ENCODE assay signal across 8 cellular contexts in genomic region chr14:54440037-54440436, GRCh38. TPM values are rescaled to one million over a fixed set of nuclear protein-coding genes. Genes with fewer than 3 reads are reported as not detected.
DNase-seq lines count a peak whose midpoint lies in the region; ATAC-seq and TF ChIP-seq lines count a peak whose summit lies in the region.

No MANE protein-coding gene starts in this region.

- peaks cover 18% of the 10 kb centered on the region for H3K4me1 ChIP-seq in CD8-positive, alpha-beta T cell (ENCODE audit: insufficient read depth, low read length)
- H3K4me1 ChIP-seq in OCI-LY3 (ENCODE audit: low read length) (peaks cover 36% of the 10 kb centered on the region), neural progenitor cell (peaks cover 42% of the 10 kb centered on the region)

- H2AFZ ChIP-seq in OCI-LY3 (ENCODE audit: low read depth, low read length) (no peak overlapping the region), neural progenitor cell (replicated peaks) (no peak overlapping the region)

- CTCF ChIA-PET in CD8-positive, alpha-beta T cell (lab: Charles Lee) = interaction anchor here (0.7 to 2.6 kb wide), 4 partner anchors 30 to 77 kb away, joined by 3 to 9 read pairs (median 4); partner anchors contain the start of gene CDKN3

- H3K9ac ChIP-seq in OCI-LY3 (ENCODE audit: low read length) (peak overlapping the region; percentile 92), neural progenitor cell (peak overlapping the region; percentile 71)

- no peak overlapping the region for H3K27ac ChIP-seq in CD8-positive, alpha-beta T cell (ENCODE audit: low read depth, low read length)
- H3K27ac ChIP-seq in OCI-LY3 (ENCODE audit: low read length) (no peak overlapping the region), neural progenitor cell (peak overlapping the region; percentile 97)

- peaks cover 41% of the 10 kb centered on the region for H4K20me1 ChIP-seq in OCI-LY3 (ENCODE audit: insufficient read depth, low read length)
- H4K20me1 ChIP-seq in neural progenitor cell (ENCODE audit: low read depth) = peaks cover 12% of the 10 kb centered on the region

- POLR2A ChIA-PET in CD8-positive, alpha-beta T cell (lab: Charles Lee) = interaction anchor here (1.3 to 1.5 kb wide), 2 partner anchors 16 to 43 kb away, joined by 3 read pairs; partner anchors contain the start of gene CDKN3

- H3K9me3 ChIP-seq in CD8-positive, alpha-beta T cell (ENCODE audit: low read length) = no peaks in the 10 kb centered on the region
- H3K9me3 ChIP-seq in OCI-LY3 (ENCODE audit: insufficient read depth, low read length) = no peaks in the 10 kb centered on the region
- H3K9me3 ChIP-seq in neural progenitor cell (ENCODE audit: low read depth) = no peaks in the 10 kb centered on the region

- peak overlapping the region; percentile 93 for H3K4me3 Mint-ChIP-seq in CD8-positive, alpha-beta T cell
- H3K4me3 Mint-ChIP-seq in effector memory CD8-positive, alpha-beta T cell = peak overlapping the region; percentile 85 to 93
- peak overlapping the region; percentile 94 for H3K4me3 Mint-ChIP-seq in neural progenitor cell

- peak overlapping the region; percentile 45 for H3K4me3 ChIP-seq in CD8-positive, alpha-beta T cell (ENCODE audit: low read depth, low read length)
- H3K4me3 ChIP-seq in OCI-LY3 (ENCODE audit: low read length) (peak overlapping the region; percentile 96), neural progenitor cell (peak overlapping the region; percentile 91)

- no peak for TF ChIP-seq CTCF in CD8-positive, alpha-beta T cell (IDR thresholded peaks at IDR 0.05)
- no peak for TF ChIP-seq CTCF in OCI-LY3 (IDR thresholded peaks at IDR 0.05; ENCODE audit: low read depth, low read length)
- TF ChIP-seq CTCF in neural progenitor cell (IDR thresholded peaks at IDR 0.05) = no peak

- no peaks in the 10 kb centered on the region for H3K36me3 ChIP-seq in CD8-positive, alpha-beta T cell (ENCODE audit: insufficient read depth, low read length)
- H3K36me3 ChIP-seq in OCI-LY3 (replicated peaks; ENCODE audit: low read depth, low read length) = peaks cover 22% of the 10 kb centered on the region
- no peaks in the 10 kb centered on the region for H3K36me3 ChIP-seq in neural progenitor cell

- H3F3A ChIP-seq in neural progenitor cell (ENCODE audit: low read depth) = peaks cover 31% of the 10 kb centered on the region

- DNase-seq in CD8-positive, alpha-beta T cell = no peak
- no peak for DNase-seq in effector memory CD8-positive, alpha-beta T cell
- DNase-seq in neural progenitor cell (ENCODE audit: low spot score) (no peak), COLO829 (ENCODE audit: low spot score) (no peak), NCI-H146 (lab: John Stamatoyannopoulos, UW) (no peak), HCEC 1CT (no peak), AG08395 (ENCODE audit: low spot score) (no peak)

- intact Hi-C loops in CD8-positive, alpha-beta T cell (cut with DNase I, micrococcal nuclease) = loop anchor here (2.0 to 5.0 kb wide), 3 partner anchors 462 to 587 kb away; partner anchors contain the start of genes GCH1 (in 2 of the 2), SOCS4 (in 1 of the 2) and WDHD1 (in 1 of the 2)

- peaks cover 18% of the 10 kb centered on the region for H3K36me3 Mint-ChIP-seq in CD8-positive, alpha-beta T cell
- peaks cover 15% of the 10 kb centered on the region for H3K36me3 Mint-ChIP-seq in effector memory CD8-positive, alpha-beta T cell (ENCODE audit: insufficient read depth)
- H3K36me3 Mint-ChIP-seq in neural progenitor cell = peaks cover 12% of the 10 kb centered on the region

- peak overlapping the region; percentile 90 for H3K27ac Mint-ChIP-seq in CD8-positive, alpha-beta T cell
- H3K27ac Mint-ChIP-seq in effector memory CD8-positive, alpha-beta T cell = peak overlapping the region; percentile 88 to 97
- H3K27ac Mint-ChIP-seq in neural progenitor cell = peak overlapping the region; percentile 98

- H3K27me3 Mint-ChIP-seq in CD8-positive, alpha-beta T cell (ENCODE audit: low read depth) = no peaks in the 10 kb centered on the region
- H3K27me3 Mint-ChIP-seq in effector memory CD8-positive, alpha-beta T cell = peaks cover 6 to 12% of the 10 kb centered on the region in 2 donors
- H3K27me3 Mint-ChIP-seq in neural progenitor cell (ENCODE audit: insufficient read depth, low read depth) = no peaks in the 10 kb centered on the region

- peaks cover 50% of the 10 kb centered on the region for H3K4me1 Mint-ChIP-seq in CD8-positive, alpha-beta T cell (ENCODE audit: low read depth)
- H3K4me1 Mint-ChIP-seq in effector memory CD8-positive, alpha-beta T cell (ENCODE audit: low read depth in 2 of 2) = peaks cover 35 to 53% of the 10 kb centered on the region in 2 donors
- peaks cover 36% of the 10 kb centered on the region for H3K4me1 Mint-ChIP-seq in neural progenitor cell

- no peaks in the 10 kb centered on the region for H3K9me3 Mint-ChIP-seq in CD8-positive, alpha-beta T cell
- H3K9me3 Mint-ChIP-seq in effector memory CD8-positive, alpha-beta T cell = no peaks in the 10 kb centered on the region
- H3K9me3 Mint-ChIP-seq in neural progenitor cell = no peaks in the 10 kb centered on the region

- ATAC-seq in CD8-positive, alpha-beta T cell = no peak
- no peak for ATAC-seq in effector memory CD8-positive, alpha-beta T cell (replicated peaks)

- H3K4me2 ChIP-seq in OCI-LY3 (ENCODE audit: low read length) (peak overlapping the region; percentile 83), neural progenitor cell (peak overlapping the region; percentile 88)

- H3K27me3 ChIP-seq in CD8-positive, alpha-beta T cell (ENCODE audit: insufficient read depth, low read length) = no peaks in the 10 kb centered on the region
- no peaks in the 10 kb centered on the region for H3K27me3 ChIP-seq in OCI-LY3 (ENCODE audit: low read depth, low read length)
- no peaks in the 10 kb centered on the region for H3K27me3 ChIP-seq in neural progenitor cell

- H3K79me2 ChIP-seq in OCI-LY3 (ENCODE audit: low read length) = peaks cover 61% of the 10 kb centered on the region
- H3K79me2 ChIP-seq in neural progenitor cell (ENCODE audit: low read depth) = peaks cover 57% of the 10 kb centered on the region

RNA-seq across cellular contexts. Expression of gene CNIH1, which starts 1.1 kb away (rescaled TPM):
- total RNA-seq in CD8-positive, alpha-beta T cell = 10 to 100 TPM; 49.2 to 55.6 TPM
- 192 and 205 TPM in 2 replicates for total RNA-seq in neural progenitor cell (ENCODE audit: low replicate concordance)

RNA-seq across cellular contexts. Expression of gene CDKN3, which starts 43.2 kb away (rescaled TPM):
- total RNA-seq in CD8-positive, alpha-beta T cell = under 1 TPM; 0.56 to 0.68 TPM
- 75.4 and 152 TPM in 2 replicates for total RNA-seq in neural progenitor cell (ENCODE audit: low replicate concordance)

RNA-seq across cellular contexts. Expression of gene GMFB, which starts 48.7 kb away (rescaled TPM):
- total RNA-seq in CD8-positive, alpha-beta T cell = 10 to 100 TPM; 33.7 to 34.0 TPM
- total RNA-seq in neural progenitor cell (ENCODE audit: low replicate concordance) = 108 and 172 TPM in 2 replicates

Comparison
In these comparisons a context has a peak if more than half of its experiments do, and no peak if none do; other contexts are left out.
1. H3K4me3 ChIP-seq: peak in every context shown above with its lines; median percentile 96 in OCI-LY3; 91 in neural progenitor cell; 45 in CD8-positive, alpha-beta T cell.
2. RNA of gene CDKN3, which starts 43.2 kb away (total RNA-seq): 75.4 to 152 TPM in neural progenitor cell; 0.56 to 0.68 TPM in CD8-positive, alpha-beta T cell; every median in the first group is over 10 times any median in the second.
3. Peak in every context shown above with its lines, with median percentiles within 50 percentile points of each other: H3K27ac Mint-ChIP-seq and H3K4me3 Mint-ChIP-seq.